2 cellular contexts compared by ENCODE assay signal in genomic region chr4:99486648-99487047, GRCh38. TPM values are rescaled to one million over a fixed set of nuclear protein-coding genes. Genes with fewer than 3 reads are reported as not detected.
"Had no signal": no experiment of that assay in that cellular context is flagged by ENCODE, and none has a peak within 500 bp of the region (broad histone marks: within the 10 kb centered on the region; RNA-seq: fewer than 3 reads in every experiment).

No MANE protein-coding gene starts in this region.

RNA-seq across cellular contexts. Expression of gene C4orf17, which starts 24.2 kb away (rescaled TPM):
- total RNA-seq: G401, GM12878 had no signal
- polyA plus RNA-seq: GM12878 had no signal

RNA-seq across cellular contexts. Expression of gene ADH7, which starts 51.5 kb away (rescaled TPM):
- total RNA-seq: G401, GM12878 had no signal
- polyA plus RNA-seq: GM12878 had no signal
